11 cellular contexts compared by ENCODE assay signal in genomic region chr5:68224561-68225187, GRCh38. TPM values are rescaled to one million over a fixed set of nuclear protein-coding genes. Genes with fewer than 3 reads are reported as not detected.
DNase-seq lines count a peak whose midpoint lies in the region; ATAC-seq and TF ChIP-seq lines count a peak whose summit lies in the region.
"Had no signal": no experiment of that assay in that cellular context is flagged by ENCODE, and none has a peak within 500 bp of the region (broad histone marks: within the 10 kb centered on the region; RNA-seq: fewer than 3 reads in every experiment).

No MANE protein-coding gene starts in this region.

- H3K4me1 Mint-ChIP-seq in activated naive CD8-positive, alpha-beta T cell (ENCODE audit: low read depth), result peaks cover 85% of the 10 kb centered on the region
- H3K4me1 Mint-ChIP-seq in activated naive CD8-positive, alpha-beta T cell treated with anti-CD3 and anti-CD28 coated beads, Interleukin-2, amount 50 U/mL, for 24 hours, result peaks cover 83% of the 10 kb centered on the region
- peaks cover 59% of the 10 kb centered on the region for H3K4me1 Mint-ChIP-seq in type B pancreatic cell (ENCODE audit: unreplicated experiment)

- 0 out of 2 replicates have a peak, but pooled peaks cover 7% of the 10 kb centered on the region for H4K20me1 ChIP-seq in MM.1S (ENCODE audit: insufficient read depth, low read length)

- peaks cover 0 to 27% (median 8%) of the 10 kb centered on the region in 4 donors for H3K36me3 ChIP-seq in right lobe of liver
- H3K36me3 ChIP-seq in ascending aorta, result peaks cover 21 to 27% of the 10 kb centered on the region in 2 donors
- H3K36me3 ChIP-seq in MM.1S (replicated peaks; ENCODE audit: insufficient read depth, low read length), result 0 out of 2 replicates have a peak, but pooled peaks cover 10% of the 10 kb centered on the region

- H3K27ac ChIP-seq in right lobe of liver (peak overlapping the region; percentile 4 to 84 (median 69)), ascending aorta (no peak overlapping the region), MM.1S (ENCODE audit: low read length) (no peak overlapping the region)
- H3K27ac ChIP-seq: SJSA1 had no signal

- H3K4me3 Mint-ChIP-seq in activated naive CD8-positive, alpha-beta T cell, result no peak overlapping the region
- H3K4me3 Mint-ChIP-seq in activated naive CD8-positive, alpha-beta T cell treated with anti-CD3 and anti-CD28 coated beads, Interleukin-2, amount 50 U/mL, for 24 hours, result no peak overlapping the region
- H3K4me3 Mint-ChIP-seq in type B pancreatic cell, result peak overlapping the region; percentile 23

- H3F3A ChIP-seq in MM.1S (ENCODE audit: insufficient read depth, low read length), result no peaks in the 10 kb centered on the region

- no peak overlapping the region for H3K4me3 ChIP-seq in right lobe of liver
- no peak overlapping the region for H3K4me3 ChIP-seq in ascending aorta
- H3K4me3 ChIP-seq in MM.1S (ENCODE audit: low read length), result no peak overlapping the region
- H3K4me3 ChIP-seq: SJSA1 had no signal

- ATAC-seq in activated naive CD8-positive, alpha-beta T cell treated with anti-CD3 and anti-CD28 coated beads, Interleukin-2, amount 50 U/mL, for 24 hours, result no peak
- ATAC-seq in right lobe of liver, result peak in 1 of 4 donors; percentile 1

- no peak for DNase-seq in activated naive CD8-positive, alpha-beta T cell treated with anti-CD3 and anti-CD28 coated beads, Interleukin-2, amount 50 U/mL, for 24 hours
- DNase-seq in amniotic epithelial cell (ENCODE audit: low read depth) (peak; percentile 48), right lobe of liver (no peak), type B pancreatic cell (ENCODE audit: extremely low spot score, unreplicated experiment) (no peak), ascending aorta (ENCODE audit: low spot score in 2 of 2) (no peak), MM.1S (no peak), globus pallidus (ENCODE audit: low spot score) (no peak)
- DNase-seq: activated CD8-positive, alpha-beta memory T cell treated with anti-CD3 and anti-CD28 coated beads for 24 hours; stimulated activated CD4-positive, alpha-beta T cell treated with anti-CD3 and anti-CD28 coated beads, Interleukin-4, amount 100 ng/mL, for 24 hours had no signal

- H3K9me2 ChIP-seq in MM.1S (replicated peaks; ENCODE audit: insufficient read depth, low read length), result no peaks in the 10 kb centered on the region

- H3K9ac ChIP-seq in MM.1S (ENCODE audit: low read length), result no peak overlapping the region

- H3K27me3 ChIP-seq in right lobe of liver (no peaks in the 10 kb centered on the region), ascending aorta (no peaks in the 10 kb centered on the region), MM.1S (replicated peaks; ENCODE audit: insufficient read depth, low read length) (no peaks in the 10 kb centered on the region)
- H3K27me3 ChIP-seq: SJSA1 had no signal

- H2AFZ ChIP-seq in MM.1S (ENCODE audit: low read length), result no peak overlapping the region

- H3K27ac Mint-ChIP-seq in activated naive CD8-positive, alpha-beta T cell, result peak overlapping the region; percentile 41
- H3K27ac Mint-ChIP-seq in activated naive CD8-positive, alpha-beta T cell treated with anti-CD3 and anti-CD28 coated beads, Interleukin-2, amount 50 U/mL, for 24 hours, result no peak overlapping the region
- no peak overlapping the region for H3K27ac Mint-ChIP-seq in type B pancreatic cell

- no peaks in the 10 kb centered on the region for H3K9me3 Mint-ChIP-seq in activated naive CD8-positive, alpha-beta T cell (ENCODE audit: low read depth)
- H3K9me3 Mint-ChIP-seq in activated naive CD8-positive, alpha-beta T cell treated with anti-CD3 and anti-CD28 coated beads, Interleukin-2, amount 50 U/mL, for 24 hours, result no peaks in the 10 kb centered on the region
- H3K9me3 Mint-ChIP-seq in type B pancreatic cell, result no peaks in the 10 kb centered on the region

- intact Hi-C loops in right lobe of liver (cut with DNase I) (no loop called here), ascending aorta (cut with DNase I) (no loop called here)

- WGBS in right lobe of liver (ENCODE audit: insufficient coverage, low coverage, low lambda C conversion rate, missing lambda C conversion rate), result 45% methylated on average over 4 of the region's 4 CpGs

- H3K79me2 ChIP-seq in MM.1S (ENCODE audit: low read length), result peaks cover 66% of the 10 kb centered on the region

- no peak for TF ChIP-seq CTCF in right lobe of liver (IDR thresholded peaks at IDR 0.05)
- TF ChIP-seq CTCF in type B pancreatic cell (conservative IDR thresholded peaks at IDR 0.05), result no peak
- no peak for TF ChIP-seq CTCF in ascending aorta (IDR thresholded peaks at IDR 0.05)
- no peak for TF ChIP-seq CTCF in MM.1S (IDR thresholded peaks at IDR 0.05; ENCODE audit: low read length)

- H3K9me3 ChIP-seq in right lobe of liver (no peaks in the 10 kb centered on the region), ascending aorta (no peaks in the 10 kb centered on the region), MM.1S (replicated peaks; ENCODE audit: insufficient read depth, low read length) (no peaks in the 10 kb centered on the region)
- H3K9me3 ChIP-seq: SJSA1 had no signal

- peaks cover 13% of the 10 kb centered on the region for H3K36me3 Mint-ChIP-seq in activated naive CD8-positive, alpha-beta T cell
- H3K36me3 Mint-ChIP-seq in activated naive CD8-positive, alpha-beta T cell treated with anti-CD3 and anti-CD28 coated beads, Interleukin-2, amount 50 U/mL, for 24 hours (ENCODE audit: low read depth), result peaks cover 30% of the 10 kb centered on the region
- H3K36me3 Mint-ChIP-seq in type B pancreatic cell, result peaks cover 46% of the 10 kb centered on the region

- H3K27me3 Mint-ChIP-seq in activated naive CD8-positive, alpha-beta T cell, result no peaks in the 10 kb centered on the region
- no peaks in the 10 kb centered on the region for H3K27me3 Mint-ChIP-seq in activated naive CD8-positive, alpha-beta T cell treated with anti-CD3 and anti-CD28 coated beads, Interleukin-2, amount 50 U/mL, for 24 hours
- H3K27me3 Mint-ChIP-seq in type B pancreatic cell, result no peaks in the 10 kb centered on the region

- H3K4me2 ChIP-seq in MM.1S (ENCODE audit: low read depth, low read length), result no peak overlapping the region

- TF ChIP-seq POLR2A in right lobe of liver (IDR thresholded peaks at IDR 0.05), result no peak

- H3K4me1 ChIP-seq in right lobe of liver (peaks cover 3 to 95% (median 31%) of the 10 kb centered on the region in 4 donors), ascending aorta (peaks cover 10 to 36% of the 10 kb centered on the region in 2 donors), MM.1S (ENCODE audit: low read length) (no peaks in the 10 kb centered on the region)
- H3K4me1 ChIP-seq: SJSA1 had no signal

RNA-seq across cellular contexts. Expression of gene PIK3R1, which starts 9.1 kb away (rescaled TPM):
- total RNA-seq in right lobe of liver, result 100 to 1,000 TPM in 2 of 6 experiments, 10 to 100 TPM in 4; 36.3 to 173 (median 72.8) TPM
- total RNA-seq in type B pancreatic cell (ENCODE audit: low replicate concordance), result 41.6 and 110 TPM in 2 replicates
- total RNA-seq in ascending aorta, result 89.3 TPM

Comparison
In these comparisons a context has a peak if more than half of its experiments do, and no peak if none do; other contexts are left out.
1. H3K27ac ChIP-seq: peak in right lobe of liver (3 of 3); none in ascending aorta (0 of 2) and MM.1S (single experiment).